In the genomic region with DNA sequence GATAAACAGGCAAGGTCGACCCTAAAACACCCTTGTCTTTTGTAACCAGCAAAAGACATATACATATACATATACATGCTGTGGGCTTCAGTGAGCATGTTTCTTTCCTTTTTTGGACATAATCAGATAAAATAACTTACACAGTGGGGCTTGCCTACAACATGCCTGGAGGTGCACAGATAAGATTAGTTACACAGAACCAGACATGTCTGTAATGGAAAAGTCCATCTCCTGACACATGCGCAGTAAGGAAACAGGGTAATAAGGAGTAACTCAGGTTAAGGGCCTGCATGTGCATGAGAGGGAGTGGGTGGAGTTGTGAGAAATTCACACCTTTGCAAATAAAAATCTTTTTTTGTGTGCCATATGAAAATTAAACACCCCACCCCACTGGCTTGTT, we compare ENCODE assay signal across 1 cellular context.
TF ChIP-seq lines count a peak whose summit lies in the region.

No MANE protein-coding gene starts in this region.

TF ChIP-seq in GM23338, 12 proteins besides CTCF, POLR2A, EP300 and RAD21 (continued from another document):
- TF ChIP-seq, protein P1, sequence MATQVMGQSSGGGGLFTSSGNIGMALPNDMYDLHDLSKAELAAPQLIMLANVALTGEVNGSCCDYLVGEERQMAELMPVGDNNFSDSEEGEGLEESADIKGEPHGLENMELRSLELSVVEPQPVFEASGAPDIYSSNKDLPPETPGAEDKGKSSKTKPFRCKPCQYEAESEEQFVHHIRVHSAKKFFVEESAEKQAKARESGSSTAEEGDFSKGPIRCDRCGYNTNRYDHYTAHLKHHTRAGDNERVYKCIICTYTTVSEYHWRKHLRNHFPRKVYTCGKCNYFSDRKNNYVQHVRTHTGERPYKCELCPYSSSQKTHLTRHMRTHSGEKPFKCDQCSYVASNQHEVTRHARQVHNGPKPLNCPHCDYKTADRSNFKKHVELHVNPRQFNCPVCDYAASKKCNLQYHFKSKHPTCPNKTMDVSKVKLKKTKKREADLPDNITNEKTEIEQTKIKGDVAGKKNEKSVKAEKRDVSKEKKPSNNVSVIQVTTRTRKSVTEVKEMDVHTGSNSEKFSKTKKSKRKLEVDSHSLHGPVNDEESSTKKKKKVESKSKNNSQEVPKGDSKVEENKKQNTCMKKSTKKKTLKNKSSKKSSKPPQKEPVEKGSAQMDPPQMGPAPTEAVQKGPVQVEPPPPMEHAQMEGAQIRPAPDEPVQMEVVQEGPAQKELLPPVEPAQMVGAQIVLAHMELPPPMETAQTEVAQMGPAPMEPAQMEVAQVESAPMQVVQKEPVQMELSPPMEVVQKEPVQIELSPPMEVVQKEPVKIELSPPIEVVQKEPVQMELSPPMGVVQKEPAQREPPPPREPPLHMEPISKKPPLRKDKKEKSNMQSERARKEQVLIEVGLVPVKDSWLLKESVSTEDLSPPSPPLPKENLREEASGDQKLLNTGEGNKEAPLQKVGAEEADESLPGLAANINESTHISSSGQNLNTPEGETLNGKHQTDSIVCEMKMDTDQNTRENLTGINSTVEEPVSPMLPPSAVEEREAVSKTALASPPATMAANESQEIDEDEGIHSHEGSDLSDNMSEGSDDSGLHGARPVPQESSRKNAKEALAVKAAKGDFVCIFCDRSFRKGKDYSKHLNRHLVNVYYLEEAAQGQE (IDR thresholded peaks at IDR 0.05; ENCODE audit: unreplicated experiment): no peak
- TF ChIP-seq JUNB (IDR thresholded peaks at IDR 0.05; ENCODE audit: unreplicated experiment): no peak
TF ChIP-seq in GM23338: peak in this region for 0.
